In the genomic region with DNA sequence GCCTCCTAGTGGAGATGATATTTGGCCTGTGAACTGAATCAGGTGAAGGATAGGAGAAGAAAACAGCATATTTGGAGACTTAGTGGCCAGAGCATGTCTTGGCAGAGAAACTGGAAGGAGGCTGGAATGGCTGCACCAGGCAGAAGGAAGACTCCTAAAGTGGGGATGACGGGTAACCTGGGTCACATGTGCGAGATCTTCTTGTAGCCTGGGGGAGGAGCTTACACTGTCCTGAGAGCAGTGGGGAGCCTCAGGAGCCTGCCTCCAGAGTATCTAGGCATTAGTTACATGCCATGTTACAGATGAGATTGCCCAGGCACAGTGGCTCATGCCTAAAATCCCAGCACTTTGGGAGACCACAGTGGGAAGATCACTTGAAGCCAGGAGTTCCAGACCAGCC, we compare ENCODE assay signal across 1 cellular context.
A peak's percentile ranks its signal among the peaks of the same experiment; 100 is the strongest.
TF ChIP-seq lines count a peak whose summit lies in the region.

No MANE protein-coding gene starts in this region.

TF ChIP-seq in K562, 482 proteins besides CTCF, POLR2A, EP300 and RAD21:
- TF ChIP-seq, protein P1, sequence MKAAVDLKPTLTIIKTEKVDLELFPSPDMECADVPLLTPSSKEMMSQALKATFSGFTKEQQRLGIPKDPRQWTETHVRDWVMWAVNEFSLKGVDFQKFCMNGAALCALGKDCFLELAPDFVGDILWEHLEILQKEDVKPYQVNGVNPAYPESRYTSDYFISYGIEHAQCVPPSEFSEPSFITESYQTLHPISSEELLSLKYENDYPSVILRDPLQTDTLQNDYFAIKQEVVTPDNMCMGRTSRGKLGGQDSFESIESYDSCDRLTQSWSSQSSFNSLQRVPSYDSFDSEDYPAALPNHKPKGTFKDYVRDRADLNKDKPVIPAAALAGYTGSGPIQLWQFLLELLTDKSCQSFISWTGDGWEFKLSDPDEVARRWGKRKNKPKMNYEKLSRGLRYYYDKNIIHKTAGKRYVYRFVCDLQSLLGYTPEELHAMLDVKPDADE (conservative IDR thresholded peaks at IDR 0.05; ENCODE audit: control insufficient read depth, low read depth, low read length): no peak
- TF ChIP-seq ZNF263 (CRISPR knock-in tag; IDR thresholded peaks at IDR 0.05; ENCODE audit: borderline replicate concordance): 0 out of 2 replicates have a peak, but pooled peaks have one; percentile 29
TF ChIP-seq in K562: peak in this region for 1.
